8 cellular contexts compared by ENCODE assay signal in the genomic region with DNA sequence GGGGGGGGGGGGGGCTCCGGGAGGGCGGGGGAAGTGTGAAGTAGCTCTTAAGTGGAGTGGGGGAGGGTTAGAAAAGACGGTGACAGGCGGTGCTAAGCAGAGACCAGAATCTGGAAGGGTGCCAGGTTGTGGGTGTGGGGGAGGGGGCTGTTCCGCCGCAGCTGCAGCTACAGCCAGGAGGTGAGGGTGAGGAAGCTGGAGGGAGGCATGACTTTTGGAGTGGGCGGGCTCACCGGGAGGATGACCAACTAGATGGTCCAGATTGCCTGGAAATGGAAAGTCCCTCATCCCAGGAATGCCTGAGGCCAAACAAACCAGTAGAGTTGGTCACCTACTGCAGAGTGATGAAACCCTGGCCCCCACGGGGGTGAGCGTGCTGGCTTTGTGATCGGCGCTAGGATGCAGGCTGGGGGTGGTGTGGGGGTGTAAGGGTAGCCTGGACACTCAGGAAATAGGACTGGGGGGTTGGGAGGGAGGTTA.
DNase-seq lines count a peak whose midpoint lies in the region; ATAC-seq lines count a peak whose summit lies in the region.

No MANE protein-coding gene starts in this region.

- peak; percentile 83 for ATAC-seq in activated naive CD8-positive, alpha-beta T cell treated with anti-CD3 and anti-CD28 coated beads, Interleukin-2, amount 10 ng/mL, durations not matched to agents 7 days and 5 days (ENCODE audit: low read depth)
- ATAC-seq in GM21723 (IDR thresholded peaks at IDR 0.05; ENCODE audit: unreplicated experiment): no peak

- H3K9me3 ChIP-seq in GM23248 (ENCODE audit: low read depth): no peaks in the 10 kb centered on the region

- H3K9me2 ChIP-seq in GM23248 (ENCODE audit: insufficient read depth): no peaks in the 10 kb centered on the region

- peaks cover 22% of the 10 kb centered on the region for H3K27me3 ChIP-seq in GM23248 (replicated peaks; ENCODE audit: insufficient read depth)

- H3K4me2 ChIP-seq in GM23248 (ENCODE audit: unreplicated experiment): peak overlapping the region; percentile 44

- H3K36me3 ChIP-seq in GM23248 (ENCODE audit: low read depth): no peaks in the 10 kb centered on the region

- DNase-seq in CMK (ENCODE audit: low read depth) (peak; percentile 66), GM23248 (peak; percentile 83), NCI-H1417 (lab: John Stamatoyannopoulos, UW) (peak; percentile 89 to 96 (median 92)), SKM-1 treated with dmso at 0.1 percent for 144 hours (lab: John Stamatoyannopoulos, UW; ENCODE audit: unreplicated experiment) (peak; percentile 77), iPS-NIHi11 (ENCODE audit: low spot score) (peak; percentile 59)
- peak; percentile 70 for DNase-seq in activated naive CD8-positive, alpha-beta T cell treated with anti-CD3 and anti-CD28 coated beads, Interleukin-2, amount 10 ng/mL, durations not matched to agents 7 days and 5 days
- peak; percentile 46 for DNase-seq in stimulated activated CD4-positive, alpha-beta T cell treated with anti-CD3 and anti-CD28 coated beads, Interleukin-4, amount 100 ng/mL, for 24 hours

- H3K9me3 Mint-ChIP-seq in activated naive CD8-positive, alpha-beta T cell treated with anti-CD3 and anti-CD28 coated beads, Interleukin-2, amount 10 ng/mL, durations not matched to agents 7 days and 5 days: no peaks in the 10 kb centered on the region

- H3K36me3 Mint-ChIP-seq in activated naive CD8-positive, alpha-beta T cell treated with anti-CD3 and anti-CD28 coated beads, Interleukin-2, amount 10 ng/mL, durations not matched to agents 7 days and 5 days: no peaks in the 10 kb centered on the region

- no peak overlapping the region for H3K4me3 ChIP-seq in GM23248

- H3K9ac ChIP-seq in GM23248: no peak overlapping the region

- no peaks in the 10 kb centered on the region for H4K20me1 ChIP-seq in GM23248 (ENCODE audit: insufficient read depth)

- in situ Hi-C loops in GM23248 (cut with MboI): no loop called here

- peaks cover 12% of the 10 kb centered on the region for H3K4me1 Mint-ChIP-seq in activated naive CD8-positive, alpha-beta T cell treated with anti-CD3 and anti-CD28 coated beads, Interleukin-2, amount 10 ng/mL, durations not matched to agents 7 days and 5 days

- WGBS in GM23248 (ENCODE audit: low coverage in 1 of 2, low lambda C conversion rate in 2 of 2, missing lambda C conversion rate in 2 of 2), 2 experiments: 2 to 4% methylated on average over 8 to 12 of the region's 12 CpGs

- POLR2A ChIA-PET in activated naive CD8-positive, alpha-beta T cell treated with anti-CD3 and anti-CD28 coated beads, Interleukin-2, amount 10 ng/mL, durations not matched to agents 7 days and 5 days (lab: Charles Lee): no interaction called here

- H3K4me1 ChIP-seq in GM23248 (ENCODE audit: insufficient read depth): peaks cover 8% of the 10 kb centered on the region; the same call in 1 of the 2 replicates

- H2AFZ ChIP-seq in GM23248: 0 out of 2 replicates have a peak overlapping the region, but pooled peaks have one; percentile 41

- peak overlapping the region; percentile 65 for H3K27ac Mint-ChIP-seq in activated naive CD8-positive, alpha-beta T cell treated with anti-CD3 and anti-CD28 coated beads, Interleukin-2, amount 10 ng/mL, durations not matched to agents 7 days and 5 days

- peaks cover 11% of the 10 kb centered on the region for H3K27me3 Mint-ChIP-seq in activated naive CD8-positive, alpha-beta T cell treated with anti-CD3 and anti-CD28 coated beads, Interleukin-2, amount 10 ng/mL, durations not matched to agents 7 days and 5 days

- no peaks in the 10 kb centered on the region for H3K79me2 ChIP-seq in GM23248 (ENCODE audit: insufficient read depth)

- H3F3A ChIP-seq in GM23248 (ENCODE audit: insufficient read depth): no peaks in the 10 kb centered on the region

- H3K4me3 Mint-ChIP-seq in activated naive CD8-positive, alpha-beta T cell treated with anti-CD3 and anti-CD28 coated beads, Interleukin-2, amount 10 ng/mL, durations not matched to agents 7 days and 5 days: peak overlapping the region; percentile 69

- no peak overlapping the region for H3K27ac ChIP-seq in GM23248
